In genomic region chr1:1429671-1430073, GRCh38 we compare ENCODE assay signal across 10 cellular contexts. TPM values are rescaled to one million over a fixed set of nuclear protein-coding genes. Genes with fewer than 3 reads are reported as not detected.
DNase-seq lines count a peak whose midpoint lies in the region; ATAC-seq and TF ChIP-seq lines count a peak whose summit lies in the region.
"Had no signal": no experiment of that assay in that cellular context is flagged by ENCODE, and none has a peak within 500 bp of the region (broad histone marks: within the 10 kb centered on the region; RNA-seq: fewer than 3 reads in every experiment).

No MANE protein-coding gene starts in this region.

- H3K27ac Mint-ChIP-seq in activated T-helper 2 cell treated with anti-CD3 and anti-CD28 coated beads, Interferon-gamma antibody, Interleukin-2, Interleukin-4, amounts not matched to agents 10 μg/mL and 5 μg/mL and 100 μg/mL, durations not matched to agents 14 hours and 24 hours and 36 hours: no peak overlapping the region
- H3K27ac Mint-ChIP-seq in stimulated activated memory B cell treated with anti-CD40 and anti-IgM and Interleukin-4, amounts not matched to agents 10 μg/mL and 1 μg/mL and 100 μg/mL, for 72 hours: no peak overlapping the region

- H3K27me3 Mint-ChIP-seq in activated T-helper 2 cell treated with anti-CD3 and anti-CD28 coated beads, Interferon-gamma antibody, Interleukin-2, Interleukin-4, amounts not matched to agents 10 μg/mL and 5 μg/mL and 100 μg/mL, durations not matched to agents 14 hours and 24 hours and 36 hours (ENCODE audit: low read depth): peaks cover 20% of the 10 kb centered on the region
- H3K27me3 Mint-ChIP-seq in stimulated activated memory B cell treated with anti-CD40 and anti-IgM and Interleukin-4, amounts not matched to agents 10 μg/mL and 1 μg/mL and 100 μg/mL, for 72 hours: peaks cover 89% of the 10 kb centered on the region

- ATAC-seq in gastrocnemius medialis (peak in 1 of 2 donors; percentile 37), HG03378 (IDR thresholded peaks at IDR 0.05; ENCODE audit: unreplicated experiment) (no peak)
- no peak for ATAC-seq in stimulated activated memory B cell treated with anti-CD40 and anti-IgM and Interleukin-4, amounts not matched to agents 10 μg/mL and 1 μg/mL and 100 μg/mL, for 72 hours

- POLR2A ChIA-PET in HEK293 (lab: Yijun Ruan, JAX): no interaction called here

- H3K9me3 Mint-ChIP-seq in activated T-helper 2 cell treated with anti-CD3 and anti-CD28 coated beads, Interferon-gamma antibody, Interleukin-2, Interleukin-4, amounts not matched to agents 10 μg/mL and 5 μg/mL and 100 μg/mL, durations not matched to agents 14 hours and 24 hours and 36 hours: no peaks in the 10 kb centered on the region
- H3K9me3 Mint-ChIP-seq in stimulated activated memory B cell treated with anti-CD40 and anti-IgM and Interleukin-4, amounts not matched to agents 10 μg/mL and 1 μg/mL and 100 μg/mL, for 72 hours: no peaks in the 10 kb centered on the region

- H3K36me3 Mint-ChIP-seq in activated T-helper 2 cell treated with anti-CD3 and anti-CD28 coated beads, Interferon-gamma antibody, Interleukin-2, Interleukin-4, amounts not matched to agents 10 μg/mL and 5 μg/mL and 100 μg/mL, durations not matched to agents 14 hours and 24 hours and 36 hours (ENCODE audit: low read depth): no peaks in the 10 kb centered on the region
- H3K36me3 Mint-ChIP-seq in stimulated activated memory B cell treated with anti-CD40 and anti-IgM and Interleukin-4, amounts not matched to agents 10 μg/mL and 1 μg/mL and 100 μg/mL, for 72 hours: no peaks in the 10 kb centered on the region

- intact Hi-C loops in gastrocnemius medialis (cut with DNase I; ENCODE audit: low total_unique reads): no loop called here
- intact Hi-C loops in activated T-helper 2 cell treated with anti-CD3 and anti-CD28 coated beads, Interferon-gamma antibody, Interleukin-2, Interleukin-4, amounts not matched to agents 10 μg/mL and 5 μg/mL and 100 μg/mL, durations not matched to agents 14 hours and 24 hours and 36 hours (cut with micrococcal nuclease): no loop called here

- H3K27me3 ChIP-seq in brain microvascular endothelial cell (replicated peaks) (no peaks in the 10 kb centered on the region), gastrocnemius medialis (peaks cover 2 to 9% (median 4%) of the 10 kb centered on the region in 3 donors)

- DNase-seq in brain microvascular endothelial cell (peak; percentile 35), iris pigment epithelial cell (ENCODE audit: low read depth) (peak; percentile 47), gastrocnemius medialis (no peak), NOMO-1 treated with dmso at 0.1 percent for 144 hours (lab: John Stamatoyannopoulos, UW; ENCODE audit: unreplicated experiment) (no peak)
- no peak for DNase-seq in activated T-helper 2 cell treated with anti-CD3 and anti-CD28 coated beads, Interferon-gamma antibody, Interleukin-2, Interleukin-4, amounts not matched to agents 10 μg/mL and 5 μg/mL and 100 μg/mL, durations not matched to agents 14 hours and 24 hours and 36 hours (ENCODE audit: low spot score)
- DNase-seq: activated gamma-delta T cell; NK-92 treated with Interleukin-12 subunit alpha and Interleukin-12 subunit beta, amount 100 ng/mL, for 24 hours had no signal

- H3K4me3 ChIP-seq in HEK293 (ENCODE audit: low read depth, low read length) (no peak overlapping the region), brain microvascular endothelial cell (ENCODE audit: low read depth, low read length) (no peak overlapping the region), gastrocnemius medialis (peak overlapping the region in 1 of 4 donors; percentile 45)

- H3K9me3 ChIP-seq in HEK293 (ENCODE audit: control insufficient read depth, insufficient read depth, low read depth, low read length) (no peaks in the 10 kb centered on the region), gastrocnemius medialis (no peaks in the 10 kb centered on the region)

- no peaks in the 10 kb centered on the region for H3K4me1 Mint-ChIP-seq in activated T-helper 2 cell treated with anti-CD3 and anti-CD28 coated beads, Interferon-gamma antibody, Interleukin-2, Interleukin-4, amounts not matched to agents 10 μg/mL and 5 μg/mL and 100 μg/mL, durations not matched to agents 14 hours and 24 hours and 36 hours (ENCODE audit: low read depth)
- peaks cover 13% of the 10 kb centered on the region for H3K4me1 Mint-ChIP-seq in stimulated activated memory B cell treated with anti-CD40 and anti-IgM and Interleukin-4, amounts not matched to agents 10 μg/mL and 1 μg/mL and 100 μg/mL, for 72 hours

- H3K36me3 ChIP-seq in HEK293 (ENCODE audit: control insufficient read depth in 2 of 2, insufficient read depth in 1 of 2, low read length in 2 of 2) (no peaks in the 10 kb centered on the region), brain microvascular endothelial cell (replicated peaks) (no peaks in the 10 kb centered on the region), gastrocnemius medialis (no peaks in the 10 kb centered on the region)

- no peak for TF ChIP-seq POLR2A in gastrocnemius medialis (IDR thresholded peaks at IDR 0.05)

- H3K4me1 ChIP-seq in HEK293 (ENCODE audit: control insufficient read depth, insufficient read depth, low read length) (no peaks in the 10 kb centered on the region), gastrocnemius medialis (peaks cover 30 to 44% of the 10 kb centered on the region in 2 donors)

- no peak for TF ChIP-seq CTCF in HEK293 (tag by site-specific recombination; IDR thresholded peaks at IDR 0.05)
- no peak for TF ChIP-seq CTCF in brain microvascular endothelial cell (IDR thresholded peaks at IDR 0.05; ENCODE audit: low read depth, low read length, missing control alignments)
- no peak for TF ChIP-seq CTCF in gastrocnemius medialis (IDR thresholded peaks at IDR 0.05 in 4 of 5, conservative IDR thresholded peaks at IDR 0.05 in 1 of 5)

- H3K4me3 Mint-ChIP-seq in activated T-helper 2 cell treated with anti-CD3 and anti-CD28 coated beads, Interferon-gamma antibody, Interleukin-2, Interleukin-4, amounts not matched to agents 10 μg/mL and 5 μg/mL and 100 μg/mL, durations not matched to agents 14 hours and 24 hours and 36 hours (ENCODE audit: low read depth): no peak overlapping the region
- no peak overlapping the region for H3K4me3 Mint-ChIP-seq in stimulated activated memory B cell treated with anti-CD40 and anti-IgM and Interleukin-4, amounts not matched to agents 10 μg/mL and 1 μg/mL and 100 μg/mL, for 72 hours

- CTCF ChIA-PET in HEK293 (lab: Yijun Ruan, JAX): interaction anchor here (0.7 to 1.8 kb wide), 2 partner anchors 11 to 31 kb away, joined by 5 read pairs; partner anchors contain the start of gene CCNL2

- in situ Hi-C loops in brain microvascular endothelial cell (cut with HindIII; ENCODE audit: low pct_ligation_motif_present, low sequenced_read_pairs): no loop called here
- in situ Hi-C loops in gastrocnemius medialis (cut with MboI; ENCODE audit: low sequenced_read_pairs in 4 of 4): no loop called here

- H3K27ac ChIP-seq in HEK293 (ENCODE audit: extremely low read depth, low read depth, low read length) (no peak overlapping the region), brain microvascular endothelial cell (no peak overlapping the region), gastrocnemius medialis (peak overlapping the region; percentile 76 to 81 (median 78))

TF ChIP-seq in HEK293, 187 proteins besides CTCF, POLR2A, EP300 and RAD21 (continues in another document):
- TF ChIP-seq KLF1 (tag by site-specific recombination; IDR thresholded peaks at IDR 0.05): peak; percentile 73
- TF ChIP-seq, protein P1, sequence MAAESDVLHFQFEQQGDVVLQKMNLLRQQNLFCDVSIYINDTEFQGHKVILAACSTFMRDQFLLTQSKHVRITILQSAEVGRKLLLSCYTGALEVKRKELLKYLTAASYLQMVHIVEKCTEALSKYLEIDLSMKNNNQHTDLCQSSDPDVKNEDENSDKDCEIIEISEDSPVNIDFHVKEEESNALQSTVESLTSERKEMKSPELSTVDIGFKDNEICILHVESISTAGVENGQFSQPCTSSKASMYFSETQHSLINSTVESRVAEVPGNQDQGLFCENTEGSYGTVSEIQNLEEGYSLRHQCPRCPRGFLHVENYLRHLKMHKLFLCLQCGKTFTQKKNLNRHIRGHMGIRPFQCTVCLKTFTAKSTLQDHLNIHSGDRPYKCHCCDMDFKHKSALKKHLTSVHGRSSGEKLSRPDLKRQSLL (tag by site-specific recombination; IDR thresholded peaks at IDR 0.05): peak; percentile 66; the same call in 1 of the 2 replicates
- no peak for TF ChIP-seq ZNF629 (tag by site-specific recombination; IDR thresholded peaks at IDR 0.05)
- TF ChIP-seq TRIM28 (IDR thresholded peaks at IDR 0.05; ENCODE audit: borderline replicate concordance, low read length): peak; percentile 69; the same call in 1 of the 2 replicates
- TF ChIP-seq ZNF302 (tag by site-specific recombination; IDR thresholded peaks at IDR 0.05; ENCODE audit: low read depth): no peak
- TF ChIP-seq ZNF121 (tag by site-specific recombination; IDR thresholded peaks at IDR 0.05): peak; percentile 87
- no peak for TF ChIP-seq SP2 (tag by site-specific recombination; IDR thresholded peaks at IDR 0.05)
- no peak for TF ChIP-seq ZBTB1 (tag by site-specific recombination; IDR thresholded peaks at IDR 0.05)
- peak; percentile 67 for TF ChIP-seq ZBTB17 (tag by site-specific recombination; IDR thresholded peaks at IDR 0.05)
- peak; percentile 48 for TF ChIP-seq SETDB1 (IDR thresholded peaks at IDR 0.05; ENCODE audit: insufficient read length, low read length)
- TF ChIP-seq ZNF2 (tag by site-specific recombination; IDR thresholded peaks at IDR 0.05): peak; percentile 93

RNA-seq across cellular contexts. Expression of gene VWA1, which starts 5.8 kb away (rescaled TPM):
- total RNA-seq in gastrocnemius medialis: 1 to 10 TPM; 2.1 to 8.3 (median 6.0) TPM
- 4.0 and 4.7 TPM in 2 replicates for total RNA-seq in activated T-helper 2 cell treated with anti-CD3 and anti-CD28 coated beads, Interferon-gamma antibody, Interleukin-2, Interleukin-4, amounts not matched to agents 10 μg/mL and 5 μg/mL and 100 μg/mL, durations not matched to agents 14 hours and 24 hours and 36 hours

RNA-seq across cellular contexts. Expression of gene ANKRD65, which starts 8.6 kb away (rescaled TPM):
- 1 to 10 TPM in 3 of 4 donors, under 1 TPM in 1; 0.16 to 1.8 (median 1.3) TPM for total RNA-seq in gastrocnemius medialis
- total RNA-seq in activated T-helper 2 cell treated with anti-CD3 and anti-CD28 coated beads, Interferon-gamma antibody, Interleukin-2, Interleukin-4, amounts not matched to agents 10 μg/mL and 5 μg/mL and 100 μg/mL, durations not matched to agents 14 hours and 24 hours and 36 hours: not detected in 2 replicates

RNA-seq across cellular contexts. Expression of gene ATAD3C, which starts 19.8 kb away (rescaled TPM):
- total RNA-seq in gastrocnemius medialis: under 1 TPM in 1 of 4 donors, not detected in 3; 0.07 TPM
- total RNA-seq in activated T-helper 2 cell treated with anti-CD3 and anti-CD28 coated beads, Interferon-gamma antibody, Interleukin-2, Interleukin-4, amounts not matched to agents 10 μg/mL and 5 μg/mL and 100 μg/mL, durations not matched to agents 14 hours and 24 hours and 36 hours: 0.53 and 0.62 TPM in 2 replicates

RNA-seq across cellular contexts. Expression of gene MRPL20, which starts 22.6 kb away (rescaled TPM):
- 100 to 1,000 TPM; 167 to 260 (median 203) TPM for total RNA-seq in gastrocnemius medialis
- 143 and 154 TPM in 2 replicates for total RNA-seq in activated T-helper 2 cell treated with anti-CD3 and anti-CD28 coated beads, Interferon-gamma antibody, Interleukin-2, Interleukin-4, amounts not matched to agents 10 μg/mL and 5 μg/mL and 100 μg/mL, durations not matched to agents 14 hours and 24 hours and 36 hours

RNA-seq across cellular contexts. Expression of gene CCNL2, which starts 30.5 kb away (rescaled TPM):
- total RNA-seq in gastrocnemius medialis: 10 to 100 TPM; 35.0 to 91.1 (median 43.7) TPM
- 123 and 124 TPM in 2 replicates for total RNA-seq in activated T-helper 2 cell treated with anti-CD3 and anti-CD28 coated beads, Interferon-gamma antibody, Interleukin-2, Interleukin-4, amounts not matched to agents 10 μg/mL and 5 μg/mL and 100 μg/mL, durations not matched to agents 14 hours and 24 hours and 36 hours

Comparison
In these comparisons a context has a peak if more than half of its experiments do, and no peak if none do; other contexts are left out.
1. H3K27ac ChIP-seq: peak in gastrocnemius medialis (4 of 4); none in HEK293 (single experiment) and brain microvascular endothelial cell (single experiment).
2. DNase-seq: peak in brain microvascular endothelial cell (single experiment) and iris pigment epithelial cell (single experiment); none in gastrocnemius medialis (0 of 2), activated T-helper 2 cell treated with anti-CD3 and anti-CD28 coated beads, Interferon-gamma antibody, Interleukin-2, Interleukin-4, amounts not matched to agents 10 μg/mL and 5 μg/mL and 100 μg/mL, durations not matched to agents 14 hours and 24 hours and 36 hours (single experiment) and NOMO-1 treated with dmso at 0.1 percent for 144 hours (single experiment).